ENCODE assay signal across 30 cellular contexts in genomic region chr12:91395628-91396027, GRCh38.
"Had no signal": no experiment of that assay in that cellular context is flagged by ENCODE, and none has a peak within 500 bp of the region (broad histone marks: within the 10 kb centered on the region; RNA-seq: fewer than 3 reads in every experiment).

No MANE protein-coding gene starts in this region.

- FAIRE-seq: bronchial epithelial cell, TTC549 had no signal

- H3K27me3 ChIP-seq: ascending aorta, cardiac muscle cell had no signal

- H3K27ac ChIP-seq: ascending aorta, cardiac muscle cell, VCaP had no signal

- DNase-seq: activated B cell treated with CpG ODN at 0.5 μM for 24 hours; activated CD4-positive, alpha-beta memory T cell treated with anti-CD3 and anti-CD28 coated beads for 36 hours; activated CD4-positive, alpha-beta T cell treated with anti-CD3 and anti-CD28 coated beads for 4 hours; activated CD4-positive, alpha-beta T cell treated with anti-CD3 and anti-CD28 coated beads, Interleukin-2, amount 10 ng/mL, durations not matched to agents 24 days and 14 days; activated CD4-positive, alpha-beta T cell treated with anti-CD3 and anti-CD28 coated beads, Interleukin-2, amount 50 U/mL, for 1 hour; activated CD4-positive, alpha-beta T cell treated with anti-CD3 and anti-CD28 coated beads, Interleukin-2, amount 50 U/mL, for 4 hours; activated CD4-positive, CD25-positive, alpha-beta regulatory T cell treated with anti-CD3 and anti-CD28 coated beads, Interleukin-2, amount 50 U/mL, for 72 hours; activated CD8-positive, alpha-beta memory T cell treated with anti-CD3 and anti-CD28 coated beads, Interleukin-2, amount 50 U/mL, for 4 hours; activated CD8-positive, alpha-beta T cell treated with anti-CD3 and anti-CD28 coated beads for 36 hours; activated effector memory CD4-positive, alpha-beta T cell treated with Interleukin-2 at 50 U/mL for 16 hours; activated gamma-delta T cell; activated naive CD4-positive, alpha-beta T cell treated with anti-CD3 and anti-CD28 coated beads, Interleukin-2, amount 10 ng/mL, durations not matched to agents 7 days and 5 days; activated naive CD4-positive, alpha-beta T cell treated with Interleukin-2 at 50 U/mL for 16 hours; activated naive CD8-positive, alpha-beta T cell treated with anti-CD3 and anti-CD28 coated beads, Interleukin-2, amount 10 ng/mL, durations not matched to agents 7 days and 5 days; activated naive CD8-positive, alpha-beta T cell treated with anti-CD3 and anti-CD28 coated beads, Interleukin-2, amount 50 U/mL, for 24 hours; activated T-cell treated with anti-CD3 and anti-CD28 coated beads for 4 hours; activated T-cell treated with anti-CD3 and anti-CD28 coated beads, Interleukin-2, amount 50 U/mL, for 1 hour; activated T-cell treated with anti-CD3 and anti-CD28 coated beads, Interleukin-2, amount 50 U/mL, for 4 hours; activated T-cell treated with anti-CD3 and anti-CD28 coated beads, Interleukin-2, amount 50 U/mL, for 72 hours; amygdala; anterior cingulate cortex; cerebellar nuclear complex; T-helper 1 cell; T-helper 2 cell; T-helper 9 cell had no signal

- H3K4me3 ChIP-seq: ascending aorta, cardiac muscle cell had no signal

- H3K36me3 ChIP-seq: ascending aorta, cardiac muscle cell had no signal

- H3K4me1 ChIP-seq: ascending aorta had no signal

- ATAC-seq: activated CD8-positive, alpha-beta T cell treated with anti-CD3 and anti-CD28 coated beads for 36 hours; activated naive CD8-positive, alpha-beta T cell treated with anti-CD3 and anti-CD28 coated beads, Interleukin-2, amount 50 U/mL, for 24 hours; activated T-cell treated with anti-CD3 and anti-CD28 coated beads, Interleukin-2, amount 50 U/mL, for 4 hours; activated T-cell treated with anti-CD3 and anti-CD28 coated beads, Interleukin-2, amount 50 U/mL, for 72 hours had no signal

- H3K9me3 ChIP-seq: ascending aorta had no signal
